Comparison of ENCODE assay signal across 11 cellular contexts in the genomic region with DNA sequence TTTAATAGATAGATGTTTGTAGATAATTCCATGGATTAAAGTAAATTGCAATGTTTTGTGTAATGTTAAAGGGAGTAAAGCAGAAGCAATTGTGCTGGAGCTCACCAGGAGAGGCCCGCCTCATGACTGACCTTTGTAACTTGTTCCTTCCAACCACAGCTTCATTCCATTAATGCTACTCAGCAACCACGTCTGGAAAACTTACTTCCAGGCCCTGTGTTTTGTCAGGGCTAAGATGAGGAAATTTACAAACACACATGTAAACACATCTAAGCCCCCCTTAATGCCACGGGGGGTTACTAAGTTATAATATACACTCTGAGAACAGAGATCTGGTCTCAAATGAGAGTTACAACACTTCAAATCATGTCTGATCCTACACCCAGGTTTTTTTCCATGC. TPM values are rescaled to one million over a fixed set of nuclear protein-coding genes. Genes with fewer than 3 reads are reported as not detected.
A peak's percentile ranks its signal among the peaks of the same experiment; 100 is the strongest.
DNase-seq lines count a peak whose midpoint lies in the region; ATAC-seq and TF ChIP-seq lines count a peak whose summit lies in the region.
"Had no signal": no experiment of that assay in that cellular context is flagged by ENCODE, and none has a peak within 500 bp of the region (broad histone marks: within the 10 kb centered on the region; RNA-seq: fewer than 3 reads in every experiment).

No MANE protein-coding gene starts in this region.

- no peaks in the 10 kb centered on the region for H3K27me3 ChIP-seq in skeletal muscle satellite cell (ENCODE audit: control insufficient read depth, insufficient read depth, low read length)
- no peaks in the 10 kb centered on the region for H3K27me3 ChIP-seq in thyroid gland
- H3K27me3 ChIP-seq: right lobe of liver had no signal

- H3K4me3 ChIP-seq in skeletal muscle satellite cell (ENCODE audit: low read length) (no peak overlapping the region), thyroid gland (replicated peaks in 1 of 3) (no peak overlapping the region)
- H3K4me3 ChIP-seq: right lobe of liver had no signal

- TF ChIP-seq POLR2A in thyroid gland (IDR thresholded peaks at IDR 0.05): no peak

- peak overlapping the region; percentile 54 for H3K9ac ChIP-seq in skeletal muscle satellite cell (ENCODE audit: low read depth, low read length)

- peaks cover 31% of the 10 kb centered on the region for H3K4me1 ChIP-seq in skeletal muscle satellite cell (ENCODE audit: control insufficient read depth, insufficient read depth, low read length)
- H3K4me1 ChIP-seq in thyroid gland: no peaks in the 10 kb centered on the region
- H3K4me1 ChIP-seq: right lobe of liver had no signal

- peak; percentile 76 for DNase-seq in GM04504 (ENCODE audit: low read depth)
- DNase-seq in SW 1271 (lab: John Stamatoyannopoulos, UW): peak; percentile 19 to 70
- DNase-seq in foreskin melanocyte: peak; percentile 80
- DNase-seq in thyroid gland: no peak
- no peak for DNase-seq in CD1c-positive myeloid dendritic cell (ENCODE audit: extremely low spot score)
- DNase-seq: activated naive CD8-positive, alpha-beta T cell treated with anti-CD3 and anti-CD28 coated beads, Interleukin-2, amount 10 ng/mL, durations not matched to agents 7 days and 5 days; NCI-H524 treated with DMSO at 0.1 percent for 48 hours; right lobe of liver had no signal

- H3K9me3 ChIP-seq in skeletal muscle satellite cell (replicated peaks; ENCODE audit: low read length) (no peaks in the 10 kb centered on the region), thyroid gland (no peaks in the 10 kb centered on the region)
- H3K9me3 ChIP-seq: right lobe of liver had no signal

- no peak for ATAC-seq in GM18511 (IDR thresholded peaks at IDR 0.05; ENCODE audit: unreplicated experiment)
- ATAC-seq in HG03175 (IDR thresholded peaks at IDR 0.05; ENCODE audit: unreplicated experiment): no peak
- ATAC-seq: right lobe of liver had no signal

- intact Hi-C loops in thyroid gland (cut with DNase I): no loop called here

- H3K27ac ChIP-seq in thyroid gland: no peak overlapping the region
- H3K27ac ChIP-seq: right lobe of liver had no signal

- 52 to 57% methylated on average over 3 of the region's 3 CpGs for WGBS in thyroid gland, 2 donors

- H3K36me3 ChIP-seq in skeletal muscle satellite cell (ENCODE audit: insufficient read depth, low read length) (no peaks in the 10 kb centered on the region), thyroid gland (no peaks in the 10 kb centered on the region)
- H3K36me3 ChIP-seq: right lobe of liver had no signal

- peak overlapping the region; percentile 40 for H3K4me2 ChIP-seq in skeletal muscle satellite cell (ENCODE audit: low read length)

- no peak for TF ChIP-seq CTCF in thyroid gland (IDR thresholded peaks at IDR 0.05)

RNA-seq across cellular contexts. Expression of gene LUM, which starts 12.4 kb away (rescaled TPM):
- total RNA-seq in skeletal muscle satellite cell (2012; rRNA removed): 53.5 and 53.7 TPM in 2 replicates
- 100 to 1,000 TPM in 2 of 4 donors, 10 to 100 TPM in 2; 36.7 to 840 (median 127) TPM for total RNA-seq in thyroid gland
- total RNA-seq: activated naive CD8-positive, alpha-beta T cell treated with anti-CD3 and anti-CD28 coated beads, Interleukin-2, amount 10 ng/mL, durations not matched to agents 7 days and 5 days had no signal

RNA-seq across cellular contexts. Expression of gene KERA, which starts 41.1 kb away (rescaled TPM):
- total RNA-seq in skeletal muscle satellite cell (2012; rRNA removed): not detected in 2 replicates
- total RNA-seq in thyroid gland: not detected
- total RNA-seq: activated naive CD8-positive, alpha-beta T cell treated with anti-CD3 and anti-CD28 coated beads, Interleukin-2, amount 10 ng/mL, durations not matched to agents 7 days and 5 days; right lobe of liver had no signal

Comparison
In these comparisons a context has a peak if more than half of its experiments do, and no peak if none do; other contexts are left out.
1. DNase-seq: peak in GM04504 (single experiment), SW 1271 (2 of 2) and foreskin melanocyte (single experiment); none in thyroid gland (0 of 2) and CD1c-positive myeloid dendritic cell (single experiment).